Comparison of ENCODE assay signal across 1 cellular context in the genomic region with DNA sequence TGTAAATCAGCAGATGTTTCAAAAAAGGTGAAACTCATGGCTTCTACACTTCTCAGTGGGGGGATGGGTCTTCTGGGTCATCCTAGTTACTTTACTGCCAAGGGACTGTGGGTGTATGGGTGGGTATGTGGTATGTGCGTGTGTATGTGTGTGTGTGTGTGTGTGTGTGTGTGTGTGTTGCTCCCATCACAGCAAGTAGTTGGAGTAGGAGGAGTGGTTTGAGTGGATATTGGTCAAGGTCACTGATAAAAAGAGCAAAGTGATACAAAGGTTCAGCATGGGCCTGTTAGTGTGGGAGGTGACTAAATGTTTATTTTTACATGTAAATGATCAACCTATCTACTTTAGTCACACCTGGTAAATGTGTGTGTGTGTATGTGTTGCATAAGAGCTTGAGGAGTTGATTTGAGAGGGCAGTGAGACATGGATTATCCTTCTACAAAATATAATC.
TF ChIP-seq lines count a peak whose summit lies in the region.

No MANE protein-coding gene starts in this region.

TF ChIP-seq in HepG2, 621 proteins besides CTCF, POLR2A, EP300 and RAD21 (continues in another document):
- TF ChIP-seq, protein P1, sequence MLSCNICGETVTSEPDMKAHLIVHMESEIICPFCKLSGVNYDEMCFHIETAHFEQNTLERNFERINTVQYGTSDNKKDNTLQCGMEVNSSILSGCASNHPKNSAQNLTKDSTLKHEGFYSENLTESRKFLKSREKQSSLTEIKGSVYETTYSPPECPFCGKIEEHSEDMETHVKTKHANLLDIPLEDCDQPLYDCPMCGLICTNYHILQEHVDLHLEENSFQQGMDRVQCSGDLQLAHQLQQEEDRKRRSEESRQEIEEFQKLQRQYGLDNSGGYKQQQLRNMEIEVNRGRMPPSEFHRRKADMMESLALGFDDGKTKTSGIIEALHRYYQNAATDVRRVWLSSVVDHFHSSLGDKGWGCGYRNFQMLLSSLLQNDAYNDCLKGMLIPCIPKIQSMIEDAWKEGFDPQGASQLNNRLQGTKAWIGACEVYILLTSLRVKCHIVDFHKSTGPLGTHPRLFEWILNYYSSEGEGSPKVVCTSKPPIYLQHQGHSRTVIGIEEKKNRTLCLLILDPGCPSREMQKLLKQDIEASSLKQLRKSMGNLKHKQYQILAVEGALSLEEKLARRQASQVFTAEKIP (CRISPR knock-in tag; IDR thresholded peaks at IDR 0.05; ENCODE audit: borderline replicate concordance): no peak
- TF ChIP-seq NPAS2 (CRISPR knock-in tag; IDR thresholded peaks at IDR 0.05; ENCODE audit: borderline replicate concordance) (no peak), ZNF251 (CRISPR knock-in tag; IDR thresholded peaks at IDR 0.05) (no peak), YEATS2 (CRISPR knock-in tag; IDR thresholded peaks at IDR 0.05; ENCODE audit: borderline replicate concordance) (no peak), ZNF616 (CRISPR knock-in tag; IDR thresholded peaks at IDR 0.05; ENCODE audit: low read depth) (no peak), MIER3 (CRISPR knock-in tag; IDR thresholded peaks at IDR 0.05; ENCODE audit: borderline replicate concordance) (0 out of 2 replicates have a peak, but pooled peaks have one; percentile 50), KDM2A (CRISPR knock-in tag; IDR thresholded peaks at IDR 0.05; ENCODE audit: borderline replicate concordance, low read depth) (no peak), ZNF558 (CRISPR knock-in tag; IDR thresholded peaks at IDR 0.05; ENCODE audit: borderline replicate concordance) (no peak; the same call in 1 of the 2 replicates), ZNF484 (CRISPR knock-in tag; IDR thresholded peaks at IDR 0.05; ENCODE audit: borderline replicate concordance, low read depth) (no peak), FOXM1 (CRISPR knock-in tag; IDR thresholded peaks at IDR 0.05) (no peak), BORCS8-MEF2B (CRISPR knock-in tag; IDR thresholded peaks at IDR 0.05) (no peak), ZNF383 (CRISPR knock-in tag; IDR thresholded peaks at IDR 0.05; ENCODE audit: borderline replicate concordance) (no peak), NR2F1 (CRISPR knock-in tag; IDR thresholded peaks at IDR 0.05) (no peak), KLF15 (CRISPR knock-in tag; IDR thresholded peaks at IDR 0.05; ENCODE audit: borderline replicate concordance) (no peak), ZFP82 (CRISPR knock-in tag; IDR thresholded peaks at IDR 0.05; ENCODE audit: borderline replicate concordance) (no peak), IKZF1 (IDR thresholded peaks at IDR 0.05) (no peak), ZNF652 (CRISPR knock-in tag; IDR thresholded peaks at IDR 0.05; ENCODE audit: borderline replicate concordance, low read depth) (no peak), SMC3 (IDR thresholded peaks at IDR 0.05; ENCODE audit: low read length) (peak; percentile 5; the same call in 1 of the 2 replicates), MEF2D (CRISPR knock-in tag; IDR thresholded peaks at IDR 0.05) (peak; percentile 75), NFKB2 (CRISPR knock-in tag; IDR thresholded peaks at IDR 0.05; ENCODE audit: borderline replicate concordance) (no peak), JUN (CRISPR knock-in tag; IDR thresholded peaks at IDR 0.05) (0 out of 2 replicates have a peak, but pooled peaks have one; percentile 62), ATRX (CRISPR knock-in tag; IDR thresholded peaks at IDR 0.05; ENCODE audit: borderline replicate concordance) (no peak), SP4 (CRISPR knock-in tag; IDR thresholded peaks at IDR 0.05) (no peak), ZNF777 (CRISPR knock-in tag; IDR thresholded peaks at IDR 0.05) (no peak), JARID2 (CRISPR knock-in tag; IDR thresholded peaks at IDR 0.05; ENCODE audit: insufficient replicate concordance) (no peak), ZNF546 (CRISPR knock-in tag; conservative IDR thresholded peaks at IDR 0.05) (no peak), ZNF260 (CRISPR knock-in tag; IDR thresholded peaks at IDR 0.05; ENCODE audit: borderline replicate concordance, low read depth) (no peak), EEA1 (CRISPR knock-in tag; IDR thresholded peaks at IDR 0.05; ENCODE audit: borderline replicate concordance) (no peak), HDAC1 (CRISPR knock-in tag; IDR thresholded peaks at IDR 0.05) (peak; percentile 74), ZNF282 (IDR thresholded peaks at IDR 0.05; ENCODE audit: partially characterized antibody) (no peak), ZNF317 (CRISPR knock-in tag; IDR thresholded peaks at IDR 0.05) (no peak), ZNF672 (CRISPR knock-in tag; IDR thresholded peaks at IDR 0.05) (no peak), TBL1XR1 (IDR thresholded peaks at IDR 0.05; ENCODE audit: borderline replicate concordance, low read length, partially characterized antibody) (peak; percentile 68), SALL1 (CRISPR knock-in tag; IDR thresholded peaks at IDR 0.05) (peak; percentile 85), ZC3H4 (CRISPR knock-in tag; IDR thresholded peaks at IDR 0.05; ENCODE audit: borderline replicate concordance) (no peak), ZNF746 (CRISPR knock-in tag; IDR thresholded peaks at IDR 0.05) (no peak), ZNF430 (CRISPR knock-in tag; IDR thresholded peaks at IDR 0.05) (no peak), ZNF792 (CRISPR knock-in tag; IDR thresholded peaks at IDR 0.05) (no peak), EHMT2 (IDR thresholded peaks at IDR 0.05; ENCODE audit: borderline replicate concordance, low read depth, low read length) (no peak), ZNF7 (CRISPR knock-in tag; IDR thresholded peaks at IDR 0.05) (peak; percentile 76), ZNF619 (CRISPR knock-in tag; IDR thresholded peaks at IDR 0.05) (no peak), ZNF235 (CRISPR knock-in tag; IDR thresholded peaks at IDR 0.05; ENCODE audit: borderline replicate concordance) (no peak)
- TF ChIP-seq, protein P2, sequence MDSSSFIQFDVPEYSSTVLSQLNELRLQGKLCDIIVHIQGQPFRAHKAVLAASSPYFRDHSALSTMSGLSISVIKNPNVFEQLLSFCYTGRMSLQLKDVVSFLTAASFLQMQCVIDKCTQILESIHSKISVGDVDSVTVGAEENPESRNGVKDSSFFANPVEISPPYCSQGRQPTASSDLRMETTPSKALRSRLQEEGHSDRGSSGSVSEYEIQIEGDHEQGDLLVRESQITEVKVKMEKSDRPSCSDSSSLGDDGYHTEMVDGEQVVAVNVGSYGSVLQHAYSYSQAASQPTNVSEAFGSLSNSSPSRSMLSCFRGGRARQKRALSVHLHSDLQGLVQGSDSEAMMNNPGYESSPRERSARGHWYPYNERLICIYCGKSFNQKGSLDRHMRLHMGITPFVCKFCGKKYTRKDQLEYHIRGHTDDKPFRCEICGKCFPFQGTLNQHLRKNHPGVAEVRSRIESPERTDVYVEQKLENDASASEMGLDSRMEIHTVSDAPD (CRISPR knock-in tag; IDR thresholded peaks at IDR 0.05): no peak
- TF ChIP-seq, protein P3, sequence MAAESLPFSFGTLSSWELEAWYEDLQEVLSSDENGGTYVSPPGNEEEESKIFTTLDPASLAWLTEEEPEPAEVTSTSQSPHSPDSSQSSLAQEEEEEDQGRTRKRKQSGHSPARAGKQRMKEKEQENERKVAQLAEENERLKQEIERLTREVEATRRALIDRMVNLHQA (CRISPR knock-in tag; IDR thresholded peaks at IDR 0.05): no peak
- TF ChIP-seq, protein P4, sequence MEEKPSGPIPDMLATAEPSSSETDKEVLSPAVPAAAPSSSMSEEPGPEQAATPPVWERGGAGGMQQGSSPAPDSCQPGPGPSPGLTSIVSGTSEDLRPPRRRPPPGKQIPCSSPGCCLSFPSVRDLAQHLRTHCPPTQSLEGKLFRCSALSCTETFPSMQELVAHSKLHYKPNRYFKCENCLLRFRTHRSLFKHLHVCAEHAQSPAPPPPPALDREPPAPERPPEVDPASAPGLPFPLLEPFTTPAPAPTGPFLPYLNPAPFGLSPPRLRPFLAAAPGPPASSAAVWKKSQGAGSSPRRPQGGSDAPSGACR (CRISPR knock-in tag; IDR thresholded peaks at IDR 0.05): 0 out of 2 replicates have a peak, but pooled peaks have one; percentile 49
- TF ChIP-seq, protein P5, sequence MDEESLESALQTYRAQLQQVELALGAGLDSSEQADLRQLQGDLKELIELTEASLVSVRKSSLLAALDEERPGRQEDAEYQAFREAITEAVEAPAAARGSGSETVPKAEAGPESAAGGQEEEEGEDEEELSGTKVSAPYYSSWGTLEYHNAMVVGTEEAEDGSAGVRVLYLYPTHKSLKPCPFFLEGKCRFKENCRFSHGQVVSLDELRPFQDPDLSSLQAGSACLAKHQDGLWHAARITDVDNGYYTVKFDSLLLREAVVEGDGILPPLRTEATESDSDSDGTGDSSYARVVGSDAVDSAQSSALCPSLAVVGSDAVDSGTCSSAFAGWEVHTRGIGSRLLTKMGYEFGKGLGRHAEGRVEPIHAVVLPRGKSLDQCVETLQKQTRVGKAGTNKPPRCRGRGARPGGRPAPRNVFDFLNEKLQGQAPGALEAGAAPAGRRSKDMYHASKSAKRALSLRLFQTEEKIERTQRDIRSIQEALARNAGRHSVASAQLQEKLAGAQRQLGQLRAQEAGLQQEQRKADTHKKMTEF (CRISPR knock-in tag; IDR thresholded peaks at IDR 0.05): 0 out of 2 replicates have a peak, but pooled peaks have one; percentile 21
- TF ChIP-seq, protein P6, sequence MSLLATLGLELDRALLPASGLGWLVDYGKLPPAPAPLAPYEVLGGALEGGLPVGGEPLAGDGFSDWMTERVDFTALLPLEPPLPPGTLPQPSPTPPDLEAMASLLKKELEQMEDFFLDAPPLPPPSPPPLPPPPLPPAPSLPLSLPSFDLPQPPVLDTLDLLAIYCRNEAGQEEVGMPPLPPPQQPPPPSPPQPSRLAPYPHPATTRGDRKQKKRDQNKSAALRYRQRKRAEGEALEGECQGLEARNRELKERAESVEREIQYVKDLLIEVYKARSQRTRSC (CRISPR knock-in tag; IDR thresholded peaks at IDR 0.05; ENCODE audit: low read depth): no peak
- TF ChIP-seq, protein P7, sequence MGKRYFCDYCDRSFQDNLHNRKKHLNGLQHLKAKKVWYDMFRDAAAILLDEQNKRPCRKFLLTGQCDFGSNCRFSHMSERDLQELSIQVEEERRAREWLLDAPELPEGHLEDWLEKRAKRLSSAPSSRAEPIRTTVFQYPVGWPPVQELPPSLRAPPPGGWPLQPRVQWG (CRISPR knock-in tag; IDR thresholded peaks at IDR 0.05; ENCODE audit: borderline replicate concordance, low read depth): no peak
- TF ChIP-seq, protein P8, sequence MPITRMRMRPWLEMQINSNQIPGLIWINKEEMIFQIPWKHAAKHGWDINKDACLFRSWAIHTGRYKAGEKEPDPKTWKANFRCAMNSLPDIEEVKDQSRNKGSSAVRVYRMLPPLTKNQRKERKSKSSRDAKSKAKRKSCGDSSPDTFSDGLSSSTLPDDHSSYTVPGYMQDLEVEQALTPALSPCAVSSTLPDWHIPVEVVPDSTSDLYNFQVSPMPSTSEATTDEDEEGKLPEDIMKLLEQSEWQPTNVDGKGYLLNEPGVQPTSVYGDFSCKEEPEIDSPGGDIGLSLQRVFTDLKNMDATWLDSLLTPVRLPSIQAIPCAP (CRISPR knock-in tag; IDR thresholded peaks at IDR 0.05; ENCODE audit: low read depth): no peak
- TF ChIP-seq, protein P9, sequence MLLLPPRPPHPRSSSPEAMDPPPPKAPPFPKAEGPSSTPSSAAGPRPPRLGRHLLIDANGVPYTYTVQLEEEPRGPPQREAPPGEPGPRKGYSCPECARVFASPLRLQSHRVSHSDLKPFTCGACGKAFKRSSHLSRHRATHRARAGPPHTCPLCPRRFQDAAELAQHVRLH (CRISPR knock-in tag; IDR thresholded peaks at IDR 0.05; ENCODE audit: borderline replicate concordance, low read depth): no peak
- TF ChIP-seq, protein P10, sequence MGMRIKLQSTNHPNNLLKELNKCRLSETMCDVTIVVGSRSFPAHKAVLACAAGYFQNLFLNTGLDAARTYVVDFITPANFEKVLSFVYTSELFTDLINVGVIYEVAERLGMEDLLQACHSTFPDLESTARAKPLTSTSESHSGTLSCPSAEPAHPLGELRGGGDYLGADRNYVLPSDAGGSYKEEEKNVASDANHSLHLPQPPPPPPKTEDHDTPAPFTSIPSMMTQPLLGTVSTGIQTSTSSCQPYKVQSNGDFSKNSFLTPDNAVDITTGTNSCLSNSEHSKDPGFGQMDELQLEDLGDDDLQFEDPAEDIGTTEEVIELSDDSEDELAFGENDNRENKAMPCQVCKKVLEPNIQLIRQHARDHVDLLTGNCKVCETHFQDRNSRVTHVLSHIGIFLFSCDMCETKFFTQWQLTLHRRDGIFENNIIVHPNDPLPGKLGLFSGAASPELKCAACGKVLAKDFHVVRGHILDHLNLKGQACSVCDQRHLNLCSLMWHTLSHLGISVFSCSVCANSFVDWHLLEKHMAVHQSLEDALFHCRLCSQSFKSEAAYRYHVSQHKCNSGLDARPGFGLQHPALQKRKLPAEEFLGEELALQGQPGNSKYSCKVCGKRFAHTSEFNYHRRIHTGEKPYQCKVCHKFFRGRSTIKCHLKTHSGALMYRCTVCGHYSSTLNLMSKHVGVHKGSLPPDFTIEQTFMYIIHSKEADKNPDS (CRISPR knock-in tag; IDR thresholded peaks at IDR 0.05): 0 out of 2 replicates have a peak, but pooled peaks have one; percentile 26
- TF ChIP-seq, protein P11, sequence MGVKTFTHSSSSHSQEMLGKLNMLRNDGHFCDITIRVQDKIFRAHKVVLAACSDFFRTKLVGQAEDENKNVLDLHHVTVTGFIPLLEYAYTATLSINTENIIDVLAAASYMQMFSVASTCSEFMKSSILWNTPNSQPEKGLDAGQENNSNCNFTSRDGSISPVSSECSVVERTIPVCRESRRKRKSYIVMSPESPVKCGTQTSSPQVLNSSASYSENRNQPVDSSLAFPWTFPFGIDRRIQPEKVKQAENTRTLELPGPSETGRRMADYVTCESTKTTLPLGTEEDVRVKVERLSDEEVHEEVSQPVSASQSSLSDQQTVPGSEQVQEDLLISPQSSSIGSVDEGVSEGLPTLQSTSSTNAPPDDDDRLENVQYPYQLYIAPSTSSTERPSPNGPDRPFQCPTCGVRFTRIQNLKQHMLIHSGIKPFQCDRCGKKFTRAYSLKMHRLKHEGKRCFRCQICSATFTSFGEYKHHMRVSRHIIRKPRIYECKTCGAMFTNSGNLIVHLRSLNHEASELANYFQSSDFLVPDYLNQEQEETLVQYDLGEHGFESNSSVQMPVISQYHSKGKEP (CRISPR knock-in tag; IDR thresholded peaks at IDR 0.05): no peak
- TF ChIP-seq, protein P12, sequence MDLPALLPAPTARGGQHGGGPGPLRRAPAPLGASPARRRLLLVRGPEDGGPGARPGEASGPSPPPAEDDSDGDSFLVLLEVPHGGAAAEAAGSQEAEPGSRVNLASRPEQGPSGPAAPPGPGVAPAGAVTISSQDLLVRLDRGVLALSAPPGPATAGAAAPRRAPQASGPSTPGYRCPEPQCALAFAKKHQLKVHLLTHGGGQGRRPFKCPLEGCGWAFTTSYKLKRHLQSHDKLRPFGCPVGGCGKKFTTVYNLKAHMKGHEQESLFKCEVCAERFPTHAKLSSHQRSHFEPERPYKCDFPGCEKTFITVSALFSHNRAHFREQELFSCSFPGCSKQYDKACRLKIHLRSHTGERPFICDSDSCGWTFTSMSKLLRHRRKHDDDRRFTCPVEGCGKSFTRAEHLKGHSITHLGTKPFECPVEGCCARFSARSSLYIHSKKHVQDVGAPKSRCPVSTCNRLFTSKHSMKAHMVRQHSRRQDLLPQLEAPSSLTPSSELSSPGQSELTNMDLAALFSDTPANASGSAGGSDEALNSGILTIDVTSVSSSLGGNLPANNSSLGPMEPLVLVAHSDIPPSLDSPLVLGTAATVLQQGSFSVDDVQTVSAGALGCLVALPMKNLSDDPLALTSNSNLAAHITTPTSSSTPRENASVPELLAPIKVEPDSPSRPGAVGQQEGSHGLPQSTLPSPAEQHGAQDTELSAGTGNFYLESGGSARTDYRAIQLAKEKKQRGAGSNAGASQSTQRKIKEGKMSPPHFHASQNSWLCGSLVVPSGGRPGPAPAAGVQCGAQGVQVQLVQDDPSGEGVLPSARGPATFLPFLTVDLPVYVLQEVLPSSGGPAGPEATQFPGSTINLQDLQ (CRISPR knock-in tag; IDR thresholded peaks at IDR 0.05): no peak
